8 cellular contexts compared by ENCODE assay signal in genomic region chr1:32291145-32291707, GRCh38. TPM values are rescaled to one million over a fixed set of nuclear protein-coding genes. Genes with fewer than 3 reads are reported as not detected.
DNase-seq lines count a peak whose midpoint lies in the region; ATAC-seq and TF ChIP-seq lines count a peak whose summit lies in the region.

No MANE protein-coding gene starts in this region.

- no peak for TF ChIP-seq CTCF in AG04449 (IDR thresholded peaks at IDR 0.05; ENCODE audit: insufficient read depth, low read length, missing control alignments)

- peak overlapping the region; percentile 94 for H3K27ac Mint-ChIP-seq in activated T-helper 1 cell treated with anti-CD3 and anti-CD28 coated beads, Interleukin-12 subunit alpha, Interleukin-12 subunit beta, Interleukin-2, Interleukin-4 antibody, amounts not matched to agents 30 ng/mL and 10 ng/mL and 1 ng/mL, durations not matched to agents 14 hours and 24 hours and 36 hours
- peak overlapping the region; percentile 94 to 98 for H3K27ac Mint-ChIP-seq in stimulated activated naive CD8-positive, alpha-beta T cell treated with anti-CD3 and anti-CD28 coated beads, Interleukin-15, amount 100 ng/mL, for 72 hours

- no peak for ATAC-seq in stimulated activated naive CD8-positive, alpha-beta T cell treated with anti-CD3 and anti-CD28 coated beads, Interleukin-15, amount 100 ng/mL, for 72 hours

- H3K9me3 Mint-ChIP-seq in activated T-helper 1 cell treated with anti-CD3 and anti-CD28 coated beads, Interleukin-12 subunit alpha, Interleukin-12 subunit beta, Interleukin-2, Interleukin-4 antibody, amounts not matched to agents 30 ng/mL and 10 ng/mL and 1 ng/mL, durations not matched to agents 14 hours and 24 hours and 36 hours: no peaks in the 10 kb centered on the region
- no peaks in the 10 kb centered on the region for H3K9me3 Mint-ChIP-seq in stimulated activated naive CD8-positive, alpha-beta T cell treated with anti-CD3 and anti-CD28 coated beads, Interleukin-15, amount 100 ng/mL, for 72 hours

- peaks cover 22% of the 10 kb centered on the region for H3K36me3 Mint-ChIP-seq in activated T-helper 1 cell treated with anti-CD3 and anti-CD28 coated beads, Interleukin-12 subunit alpha, Interleukin-12 subunit beta, Interleukin-2, Interleukin-4 antibody, amounts not matched to agents 30 ng/mL and 10 ng/mL and 1 ng/mL, durations not matched to agents 14 hours and 24 hours and 36 hours (ENCODE audit: low read depth)

- peak overlapping the region; percentile 93 for H3K4me3 Mint-ChIP-seq in activated T-helper 1 cell treated with anti-CD3 and anti-CD28 coated beads, Interleukin-12 subunit alpha, Interleukin-12 subunit beta, Interleukin-2, Interleukin-4 antibody, amounts not matched to agents 30 ng/mL and 10 ng/mL and 1 ng/mL, durations not matched to agents 14 hours and 24 hours and 36 hours
- H3K4me3 Mint-ChIP-seq in stimulated activated naive CD8-positive, alpha-beta T cell treated with anti-CD3 and anti-CD28 coated beads, Interleukin-15, amount 100 ng/mL, for 72 hours: peak overlapping the region; percentile 93 to 96

- peaks cover 30% of the 10 kb centered on the region for H3K4me1 Mint-ChIP-seq in activated T-helper 1 cell treated with anti-CD3 and anti-CD28 coated beads, Interleukin-12 subunit alpha, Interleukin-12 subunit beta, Interleukin-2, Interleukin-4 antibody, amounts not matched to agents 30 ng/mL and 10 ng/mL and 1 ng/mL, durations not matched to agents 14 hours and 24 hours and 36 hours (ENCODE audit: low read depth)
- peaks cover 53% of the 10 kb centered on the region for H3K4me1 Mint-ChIP-seq in stimulated activated naive CD8-positive, alpha-beta T cell treated with anti-CD3 and anti-CD28 coated beads, Interleukin-15, amount 100 ng/mL, for 72 hours

- POLR2A ChIA-PET in AG04449 (lab: Yijun Ruan, JAX) (interaction anchor here (0.5 to 2.9 kb wide), 9 partner anchors 11 to 146 kb away, joined by 3 to 21 read pairs (median 3); partner anchors contain the start of gene MARCKSL1), HEK293T (lab: Yijun Ruan, JAX) (interaction anchor here (0.9 to 2.8 kb wide), 12 partner anchors 8 to 183 kb away, joined by 3 to 9 read pairs (median 4); partner anchors contain the start of genes BSDC1, KPNA6 and MARCKSL1)

- CTCF ChIA-PET in AG04449 (lab: Yijun Ruan, JAX) (interaction anchor here (1.4 to 2.2 kb wide), 3 partner anchors 32 to 76 kb away, joined by 3 to 9 read pairs (median 6); no protein-coding TSS in a partner anchor), HEK293T (lab: Yijun Ruan, JAX) (interaction anchor here (0.7 to 1.6 kb wide), 2 partner anchors 61 to 249 kb away, joined by 3 read pairs; no protein-coding TSS in a partner anchor)

- intact Hi-C loops in activated T-helper 1 cell treated with anti-CD3 and anti-CD28 coated beads, Interleukin-12 subunit alpha, Interleukin-12 subunit beta, Interleukin-2, Interleukin-4 antibody, amounts not matched to agents 30 ng/mL and 10 ng/mL and 1 ng/mL, durations not matched to agents 14 hours and 24 hours and 36 hours (cut with micrococcal nuclease): loop anchor here (2.0 kb wide), 2 partner anchors 18 to 50 kb away; no protein-coding TSS in a partner anchor
- intact Hi-C loops in posterior vena cava (cut with DNase I): no loop called here

- H3K27me3 Mint-ChIP-seq in activated T-helper 1 cell treated with anti-CD3 and anti-CD28 coated beads, Interleukin-12 subunit alpha, Interleukin-12 subunit beta, Interleukin-2, Interleukin-4 antibody, amounts not matched to agents 30 ng/mL and 10 ng/mL and 1 ng/mL, durations not matched to agents 14 hours and 24 hours and 36 hours (ENCODE audit: insufficient read depth): no peaks in the 10 kb centered on the region
- no peaks in the 10 kb centered on the region for H3K27me3 Mint-ChIP-seq in stimulated activated naive CD8-positive, alpha-beta T cell treated with anti-CD3 and anti-CD28 coated beads, Interleukin-15, amount 100 ng/mL, for 72 hours

- DNase-seq in AG04449 (ENCODE audit: low read depth, low spot score) (no peak), HEK293T (ENCODE audit: extremely low spot score) (no peak), posterior vena cava (ENCODE audit: low spot score) (no peak), T1000 (lab: John Stamatoyannopoulos, UW) (no peak), NCI-H1694 (lab: John Stamatoyannopoulos, UW) (no peak)
- no peak for DNase-seq in activated T-helper 1 cell treated with anti-CD3 and anti-CD28 coated beads, Interleukin-12 subunit alpha, Interleukin-12 subunit beta, Interleukin-2, Interleukin-4 antibody, amounts not matched to agents 30 ng/mL and 10 ng/mL and 1 ng/mL, durations not matched to agents 14 hours and 24 hours and 36 hours (ENCODE audit: low spot score)
- DNase-seq in stimulated activated naive CD8-positive, alpha-beta T cell treated with anti-CD3 and anti-CD28 coated beads, Interleukin-15, amount 100 ng/mL, for 72 hours: no peak

- H3K4me3 ChIP-seq in AG04449 (ENCODE audit: low read depth, low read length) (peak overlapping the region; percentile 97), iPS-11a (ENCODE audit: low read depth, low read length) (peak overlapping the region; percentile 20)

TF ChIP-seq in HEK293T, 16 proteins besides CTCF, POLR2A, EP300 and RAD21:
- TF ChIP-seq BHLHE40 (IDR thresholded peaks at IDR 0.05; ENCODE audit: borderline replicate concordance) (no peak), ZNF384 (IDR thresholded peaks at IDR 0.05) (peak; percentile 77)

RNA-seq across cellular contexts. Expression of gene HDAC1, which starts 0.7 kb away (rescaled TPM):
- total RNA-seq in activated T-helper 1 cell treated with anti-CD3 and anti-CD28 coated beads, Interleukin-12 subunit alpha, Interleukin-12 subunit beta, Interleukin-2, Interleukin-4 antibody, amounts not matched to agents 30 ng/mL and 10 ng/mL and 1 ng/mL, durations not matched to agents 14 hours and 24 hours and 36 hours: 177 and 179 TPM in 2 replicates
- total RNA-seq in posterior vena cava: 10 to 100 TPM; 36.6 to 40.8 TPM

RNA-seq across cellular contexts. Expression of gene LCK, which starts 40.2 kb away (rescaled TPM):
- 269 and 281 TPM in 2 replicates for total RNA-seq in activated T-helper 1 cell treated with anti-CD3 and anti-CD28 coated beads, Interleukin-12 subunit alpha, Interleukin-12 subunit beta, Interleukin-2, Interleukin-4 antibody, amounts not matched to agents 30 ng/mL and 10 ng/mL and 1 ng/mL, durations not matched to agents 14 hours and 24 hours and 36 hours
- 1 to 10 TPM; 1.1 to 1.3 TPM for total RNA-seq in posterior vena cava

RNA-seq across cellular contexts. Expression of gene FAM167B, which starts 44.2 kb away (rescaled TPM):
- 0.57 and 0.61 TPM in 2 replicates for total RNA-seq in activated T-helper 1 cell treated with anti-CD3 and anti-CD28 coated beads, Interleukin-12 subunit alpha, Interleukin-12 subunit beta, Interleukin-2, Interleukin-4 antibody, amounts not matched to agents 30 ng/mL and 10 ng/mL and 1 ng/mL, durations not matched to agents 14 hours and 24 hours and 36 hours
- 1 to 10 TPM; 8.6 to 9.2 TPM for total RNA-seq in posterior vena cava

RNA-seq across cellular contexts. Expression of gene MARCKSL1, which starts 44.8 kb away (rescaled TPM):
- 31.6 and 31.8 TPM in 2 replicates for total RNA-seq in activated T-helper 1 cell treated with anti-CD3 and anti-CD28 coated beads, Interleukin-12 subunit alpha, Interleukin-12 subunit beta, Interleukin-2, Interleukin-4 antibody, amounts not matched to agents 30 ng/mL and 10 ng/mL and 1 ng/mL, durations not matched to agents 14 hours and 24 hours and 36 hours
- total RNA-seq in posterior vena cava: 10 to 100 TPM; 40.9 to 43.9 TPM

Comparison
In these comparisons a context has a peak if more than half of its experiments do, and no peak if none do; other contexts are left out.
1. RNA of gene LCK, which starts 40.2 kb away (total RNA-seq): 269 to 281 TPM in activated T-helper 1 cell treated with anti-CD3 and anti-CD28 coated beads, Interleukin-12 subunit alpha, Interleukin-12 subunit beta, Interleukin-2, Interleukin-4 antibody, amounts not matched to agents 30 ng/mL and 10 ng/mL and 1 ng/mL, durations not matched to agents 14 hours and 24 hours and 36 hours; 1.1 to 1.3 TPM in posterior vena cava; every median in the first group is over 100 times any median in the second.